8 cellular contexts compared by ENCODE assay signal in the genomic region with DNA sequence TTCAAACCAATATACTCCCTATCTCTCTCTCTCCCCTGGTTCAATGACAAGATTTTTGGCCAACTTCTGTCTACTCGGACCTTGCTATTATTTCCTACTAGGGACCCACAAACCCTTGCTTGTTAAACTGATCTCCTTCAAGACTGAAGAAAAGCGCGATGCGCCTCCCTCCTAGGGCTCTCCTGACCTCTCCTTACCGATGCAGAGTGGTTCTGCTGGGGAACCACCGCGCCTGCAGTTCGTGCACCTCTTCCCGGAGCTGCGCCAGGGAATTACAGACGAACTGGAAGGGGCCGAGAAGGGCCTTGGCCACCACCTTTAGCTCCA. TPM values are rescaled to one million over a fixed set of nuclear protein-coding genes. Genes with fewer than 3 reads are reported as not detected.
DNase-seq lines count a peak whose midpoint lies in the region; ATAC-seq and TF ChIP-seq lines count a peak whose summit lies in the region.
"Not testable (repeated sequence)": the region's sequence is repeated elsewhere in the genome, so short reads cannot be mapped to it uniquely, and the experiment has no call there.

No MANE protein-coding gene starts in this region.

- H3K4me2 ChIP-seq in BLaER1: peak overlapping the region; percentile 91

- ATAC-seq in GM19395 (IDR thresholded peaks at IDR 0.05; ENCODE audit: unreplicated experiment): peak; percentile 61
- ATAC-seq in HG03060 (IDR thresholded peaks at IDR 0.05; ENCODE audit: low read depth, unreplicated experiment): peak; percentile 14
- ATAC-seq in sciatic nerve: peak; percentile 70

- TF ChIP-seq CTCF in WERI-Rb-1 (IDR thresholded peaks at IDR 0.05; ENCODE audit: low read depth, low read length); dorsolateral prefrontal cortex (IDR thresholded peaks at IDR 0.05 in 54 of 56, conservative IDR thresholded peaks at IDR 0.05 in 2 of 56; ENCODE audit: low read depth in 1 of 56, partially characterized antibody in 56 of 56); kidney epithelial cell (IDR thresholded peaks at IDR 0.05; ENCODE audit: insufficient read depth, low read length, poor library complexity, severe bottlenecking): not testable (repeated sequence)

- H4K20me1 ChIP-seq in BLaER1: not testable (repeated sequence)

- H3K27ac ChIP-seq in BLaER1 (peak overlapping the region; percentile 71), WERI-Rb-1 (peak overlapping the region; percentile 61), dorsolateral prefrontal cortex (peak overlapping the region in 52 of 59 donors; percentile 16 to 90 (median 72))

- H3K4me1 ChIP-seq in BLaER1: peaks cover 13% of the 10 kb centered on the region

- not testable (repeated sequence) for H3K9me3 ChIP-seq in BLaER1; WERI-Rb-1 (ENCODE audit: severe bottlenecking)

- H3K27me3 ChIP-seq in BLaER1: peaks cover 12% of the 10 kb centered on the region; the same call in 1 of the 2 replicates
- not testable (repeated sequence) for H3K27me3 ChIP-seq in WERI-Rb-1 (ENCODE audit: insufficient read depth, low read depth, severe bottlenecking); dorsolateral prefrontal cortex; kidney epithelial cell (ENCODE audit: control insufficient read depth, insufficient read depth, low read length)

- intact Hi-C loops in dorsolateral prefrontal cortex (cut with DNase I); sciatic nerve (cut with DNase I): not testable (repeated sequence)

- peak overlapping the region; percentile 77 for H3K9ac ChIP-seq in BLaER1

- DNase-seq in NCI-H1105 treated with DMSO at 0.1 percent for 48 hours (lab: John Stamatoyannopoulos, UW) (peak; percentile 49), WERI-Rb-1 (peak; percentile 41), dorsolateral prefrontal cortex (peak in 3 of 10 donors; percentile 5 to 30 (median 16))
- not testable (repeated sequence) for DNase-seq in kidney epithelial cell (ENCODE audit: low read depth); sciatic nerve (ENCODE audit: low spot score)

- H3K36me3 ChIP-seq in BLaER1: peaks cover 11% of the 10 kb centered on the region; the same call in 1 of the 2 replicates
- not testable (repeated sequence) for H3K36me3 ChIP-seq in WERI-Rb-1; kidney epithelial cell (ENCODE audit: control insufficient read depth, insufficient read depth, low read length)

- H3K4me3 ChIP-seq in BLaER1 (peak overlapping the region; percentile 75), WERI-Rb-1 (ENCODE audit: low read depth, low read length) (peak overlapping the region; percentile 85), dorsolateral prefrontal cortex (peak overlapping the region; percentile 56 to 85 (median 74)), kidney epithelial cell (ENCODE audit: low read depth, low read length) (peak overlapping the region; percentile 56)

RNA-seq across cellular contexts. Expression of a gene that starts 17.6 kb away (rescaled TPM):
- total RNA-seq in dorsolateral prefrontal cortex: 10 to 100 TPM; 42.8 to 87.8 (median 68.7) TPM
- total RNA-seq in kidney epithelial cell: 49.5 and 59.0 TPM in 2 replicates
- total RNA-seq in sciatic nerve: 45.7 TPM

Comparison
In these comparisons a context has a peak if more than half of its experiments do, and no peak if none do; other contexts are left out.
1. ATAC-seq: peak in every context shown above with its lines; median percentile 70 in sciatic nerve; 61 in GM19395; 14 in HG03060.